ENCODE assay signal across 15 cellular contexts in genomic region chr5:175920506-175920865, GRCh38. TPM values are rescaled to one million over a fixed set of nuclear protein-coding genes. Genes with fewer than 3 reads are reported as not detected.
DNase-seq lines count a peak whose midpoint lies in the region; ATAC-seq and TF ChIP-seq lines count a peak whose summit lies in the region.
"Had no signal": no experiment of that assay in that cellular context is flagged by ENCODE, and none has a peak within 500 bp of the region (broad histone marks: within the 10 kb centered on the region; RNA-seq: fewer than 3 reads in every experiment).

No MANE protein-coding gene starts in this region.

- H2AFZ ChIP-seq in PC-3 (ENCODE audit: low read length): no peak overlapping the region
- no peak overlapping the region for H2AFZ ChIP-seq in neural progenitor cell (replicated peaks)

- CTCF ChIA-PET in PC-3 (lab: Charles Lee): interaction anchor here (0.7 kb wide), 1 partner anchor 1593 kb away, joined by 5 read pairs; no protein-coding TSS in a partner anchor
- CTCF ChIA-PET in activated naive CD4-positive, alpha-beta T cell treated with anti-CD3 and anti-CD28 coated beads, Interleukin-2, amount 10 ng/mL, durations not matched to agents 7 days and 5 days (lab: Charles Lee): interaction anchor here (0.6 to 1.5 kb wide), 3 partner anchors 33 to 144 kb away, joined by 3 to 5 read pairs (median 3); no protein-coding TSS in a partner anchor

- H3K9me2 ChIP-seq in PC-3 (replicated peaks; ENCODE audit: low read length): no peaks in the 10 kb centered on the region

- no peaks in the 10 kb centered on the region for H3F3A ChIP-seq in PC-3 (ENCODE audit: low read length, unreplicated experiment)
- H3F3A ChIP-seq in neural progenitor cell (ENCODE audit: low read depth): peaks cover 15% of the 10 kb centered on the region

- peaks cover 27% of the 10 kb centered on the region for H3K4me1 Mint-ChIP-seq in neural progenitor cell
- peaks cover 4% of the 10 kb centered on the region for H3K4me1 Mint-ChIP-seq in activated naive CD4-positive, alpha-beta T cell treated with anti-CD3 and anti-CD28 coated beads, Interleukin-2, amount 10 ng/mL, durations not matched to agents 7 days and 5 days

- POLR2A ChIA-PET in PC-3 (lab: Charles Lee; ENCODE audit: unreplicated experiment): interaction anchor here (0.6 kb wide), 1 partner anchor 9 kb away, joined by 7 read pairs; no protein-coding TSS in a partner anchor

- BruUV-seq in PC-3 (replicated peaks; lab: Mats Ljungman, UMichigan): no TSS peak

- H3K79me2 ChIP-seq in PC-3 (ENCODE audit: low read length): no peaks in the 10 kb centered on the region
- H3K79me2 ChIP-seq in neural progenitor cell (ENCODE audit: low read depth): no peaks in the 10 kb centered on the region

- H4K20me1 ChIP-seq in PC-3 (ENCODE audit: low read length) (no peaks in the 10 kb centered on the region), neural progenitor cell (ENCODE audit: low read depth) (peaks cover 20% of the 10 kb centered on the region)

- no peak overlapping the region for H3K4me3 ChIP-seq in PC-3 (ENCODE audit: low read length)
- H3K4me3 ChIP-seq in neural progenitor cell: no peak overlapping the region

- ATAC-seq in PC-3 (peak; percentile 31), HG03095 (IDR thresholded peaks at IDR 0.05; ENCODE audit: unreplicated experiment) (no peak)

- no peak overlapping the region for H3K27ac Mint-ChIP-seq in neural progenitor cell
- H3K27ac Mint-ChIP-seq in activated naive CD4-positive, alpha-beta T cell treated with anti-CD3 and anti-CD28 coated beads, Interleukin-2, amount 10 ng/mL, durations not matched to agents 7 days and 5 days: no peak overlapping the region

- no peak for TF ChIP-seq CTCF in PC-3 (conservative IDR thresholded peaks at IDR 0.05; ENCODE audit: low read depth, low read length)
- TF ChIP-seq CTCF in neural progenitor cell (IDR thresholded peaks at IDR 0.05): no peak

- H3K36me3 ChIP-seq in PC-3 (ENCODE audit: low read depth, low read length): no peaks in the 10 kb centered on the region
- no peaks in the 10 kb centered on the region for H3K36me3 ChIP-seq in neural progenitor cell

- H3K4me1 ChIP-seq in PC-3 (ENCODE audit: insufficient read depth, low read length): peaks cover 38% of the 10 kb centered on the region
- H3K4me1 ChIP-seq in neural progenitor cell: peaks cover 23% of the 10 kb centered on the region

- peaks cover 2% of the 10 kb centered on the region for H3K27me3 Mint-ChIP-seq in neural progenitor cell (ENCODE audit: insufficient read depth, low read depth)
- no peaks in the 10 kb centered on the region for H3K27me3 Mint-ChIP-seq in activated naive CD4-positive, alpha-beta T cell treated with anti-CD3 and anti-CD28 coated beads, Interleukin-2, amount 10 ng/mL, durations not matched to agents 7 days and 5 days

- no peaks in the 10 kb centered on the region for H3K27me3 ChIP-seq in PC-3 (ENCODE audit: low read length)
- H3K27me3 ChIP-seq in neural progenitor cell: no peaks in the 10 kb centered on the region

- peak overlapping the region; percentile 17 for H3K4me2 ChIP-seq in PC-3 (ENCODE audit: low read length)
- H3K4me2 ChIP-seq in neural progenitor cell: no peak overlapping the region

- no peak overlapping the region for H3K4me3 Mint-ChIP-seq in neural progenitor cell
- H3K4me3 Mint-ChIP-seq in activated naive CD4-positive, alpha-beta T cell treated with anti-CD3 and anti-CD28 coated beads, Interleukin-2, amount 10 ng/mL, durations not matched to agents 7 days and 5 days: no peak overlapping the region
- H3K4me3 Mint-ChIP-seq: H9 had no signal

- H3K9ac ChIP-seq in PC-3 (ENCODE audit: low read length) (no peak overlapping the region), neural progenitor cell (no peak overlapping the region)

- DNase-seq in HCEC 1CT (peak; percentile 7), PC-3 (no peak), fibroblast of peridontal ligament (ENCODE audit: extremely low read depth) (peak; percentile 9), neural progenitor cell (ENCODE audit: low spot score) (peak; percentile 36), hippocampal formation (lab: John Stamatoyannopoulos, UW) (no peak), NCI-H187 (lab: John Stamatoyannopoulos, UW) (no peak)
- DNase-seq in activated naive CD4-positive, alpha-beta T cell treated with anti-CD3 and anti-CD28 coated beads, Interleukin-2, amount 10 ng/mL, durations not matched to agents 7 days and 5 days: no peak
- DNase-seq: C1 segment of cervical spinal cord, H9, NCI-H1048, NCI-H1694, NCI-H446 treated with DMSO at 0.1 percent for 48 hours, NCI-H748 treated with DMSO at 0.1 percent for 48 hours, Right ventricle myocardium superior had no signal

- no peaks in the 10 kb centered on the region for H3K36me3 Mint-ChIP-seq in neural progenitor cell
- peaks cover 16% of the 10 kb centered on the region for H3K36me3 Mint-ChIP-seq in activated naive CD4-positive, alpha-beta T cell treated with anti-CD3 and anti-CD28 coated beads, Interleukin-2, amount 10 ng/mL, durations not matched to agents 7 days and 5 days

- H3K27ac ChIP-seq in PC-3 (ENCODE audit: low read length): peak overlapping the region; percentile 22
- H3K27ac ChIP-seq in neural progenitor cell: no peak overlapping the region

- H3K9me3 Mint-ChIP-seq in neural progenitor cell: no peaks in the 10 kb centered on the region
- H3K9me3 Mint-ChIP-seq in activated naive CD4-positive, alpha-beta T cell treated with anti-CD3 and anti-CD28 coated beads, Interleukin-2, amount 10 ng/mL, durations not matched to agents 7 days and 5 days: no peaks in the 10 kb centered on the region
- H3K9me3 Mint-ChIP-seq: H9 had no signal

- intact Hi-C loops in PC-3 (cut with micrococcal nuclease): no loop called here

- H3K9me3 ChIP-seq in PC-3 (ENCODE audit: low read length): no peaks in the 10 kb centered on the region
- H3K9me3 ChIP-seq in neural progenitor cell (ENCODE audit: low read depth): no peaks in the 10 kb centered on the region

RNA-seq across cellular contexts. Expression of gene THOC3, which starts 47.6 kb away (rescaled TPM):
- 218 and 241 TPM in 2 replicates for total RNA-seq in PC-3 (2014; rRNA removed)
- total RNA-seq in neural progenitor cell (ENCODE audit: low replicate concordance): 148 and 154 TPM in 2 replicates

RNA-seq across cellular contexts. Expression of gene CPLX2, which starts 49.1 kb away (rescaled TPM):
- total RNA-seq in PC-3 (2014; rRNA removed) (0.26 and 0.58 TPM in 2 replicates), neural progenitor cell (ENCODE audit: low replicate concordance) (0.06 TPM in 1 of 2 replicates, not detected in the other)
- total RNA-seq: Right ventricle myocardium superior had no signal

Comparison
In these comparisons a context has a peak if more than half of its experiments do, and no peak if none do; other contexts are left out.
1. DNase-seq: peak in HCEC 1CT (single experiment), fibroblast of peridontal ligament (single experiment) and neural progenitor cell (single experiment); none in PC-3 (single experiment), hippocampal formation (0 of 2), NCI-H187 (0 of 2) and activated naive CD4-positive, alpha-beta T cell treated with anti-CD3 and anti-CD28 coated beads, Interleukin-2, amount 10 ng/mL, durations not matched to agents 7 days and 5 days (single experiment).